In genomic region chr13:101572456-101572855, GRCh38 we compare ENCODE assay signal across 25 cellular contexts.
DNase-seq lines count a peak whose midpoint lies in the region; ATAC-seq, FAIRE-seq and TF ChIP-seq lines count a peak whose summit lies in the region.
"Had no signal": no experiment of that assay in that cellular context is flagged by ENCODE, and none has a peak within 500 bp of the region (broad histone marks: within the 10 kb centered on the region; RNA-seq: fewer than 3 reads in every experiment).

No MANE protein-coding gene starts in this region.

- H3K4me3 ChIP-seq in endothelial cell of umbilical vein (replicated peaks in 1 of 3; ENCODE audit: insufficient read depth in 1 of 3, low read depth in 1 of 3, low read length in 3 of 3) (no peak overlapping the region), osteoblast (ENCODE audit: insufficient read depth, low read length) (peak overlapping the region; percentile 18), mucosa of descending colon (no peak overlapping the region)
- H3K4me3 ChIP-seq: left ventricle myocardium inferior, spleen, stomach, vagina had no signal

- no peak overlapping the region for H3K9ac ChIP-seq in endothelial cell of umbilical vein (replicated peaks; ENCODE audit: extremely low read depth, insufficient read depth, low read length)

- no peak overlapping the region for H3K4me2 ChIP-seq in endothelial cell of umbilical vein (ENCODE audit: insufficient read depth, low read length)
- peak overlapping the region; percentile 37 for H3K4me2 ChIP-seq in osteoblast (ENCODE audit: insufficient read depth, low read length)

- H3K36me3 ChIP-seq in endothelial cell of umbilical vein (ENCODE audit: control insufficient read depth in 2 of 2, extremely low read depth in 1 of 2, insufficient read depth in 2 of 2, low read length in 2 of 2) (no peaks in the 10 kb centered on the region), osteoblast (ENCODE audit: insufficient read depth, low read length) (peaks cover 9% of the 10 kb centered on the region), mucosa of descending colon (ENCODE audit: low read depth) (no peaks in the 10 kb centered on the region)
- H3K36me3 ChIP-seq: BE2C, left ventricle myocardium inferior, spleen, stomach, vagina had no signal

- peak; percentile 72 for FAIRE-seq in endothelial cell of umbilical vein (lab: Jason Lieb, UNC)

- no TSS peak for BruUV-seq in endothelial cell of umbilical vein (replicated peaks; lab: Mats Ljungman, UMichigan)

- no peaks in the 10 kb centered on the region for H4K20me1 ChIP-seq in endothelial cell of umbilical vein (replicated peaks; ENCODE audit: control insufficient read depth, extremely low read depth, insufficient read depth, low read length)
- H4K20me1 ChIP-seq in osteoblast (ENCODE audit: insufficient read depth, low read length): peaks cover 25% of the 10 kb centered on the region

- intact Hi-C loops in endothelial cell of umbilical vein (cut with micrococcal nuclease): no loop called here
- intact Hi-C loops in mucosa of descending colon (cut with DNase I, micrococcal nuclease): no loop called here

- dilution Hi-C loops in endothelial cell of umbilical vein (cut with MboI; ENCODE audit: extremely low pct_ligation_motif_present, low sequenced_read_pairs): no loop called here

- DNase-seq in ELR (ENCODE audit: low read depth) (peak; percentile 62), NCI-H226 (peak; percentile 13), endothelial cell of umbilical vein (ENCODE audit: low read depth, low spot score) (peak; percentile 15), osteoblast (ENCODE audit: insufficient read length, low spot score, missing footprints) (no peak), NOMO-1 (lab: John Stamatoyannopoulos, UW; ENCODE audit: unreplicated experiment in 2 of 2) (no peak), mucosa of descending colon (no peak), SIG-M5 treated with dmso at 0.1 percent for 504 hours (lab: John Stamatoyannopoulos, UW; ENCODE audit: unreplicated experiment) (no peak)
- DNase-seq in stimulated activated CD4-positive, alpha-beta T cell treated with anti-CD3 and anti-CD28 coated beads, Interleukin-2, amount 100 ng/mL, for 24 hours: no peak
- DNase-seq: activated CD8-positive, alpha-beta T cell treated with anti-CD3 and anti-CD28 coated beads for 36 hours; activated naive CD4-positive, alpha-beta T cell treated with anti-CD3 and anti-CD28 coated beads, Interleukin-2, amount 10 ng/mL, durations not matched to agents 7 days and 5 days; BE2C; CD8-positive, alpha-beta T cell; cerebellar nuclear complex; islet precursor cell; left ventricle myocardium inferior; NCI-H1048; NCI-H2107; NCI-H446 treated with DMSO at 0.1 percent for 48 hours; right cardiac atrium; spleen; stomach; T-helper 17 cell had no signal

- H3K9me1 ChIP-seq in endothelial cell of umbilical vein (replicated peaks; ENCODE audit: control insufficient read depth, extremely low read depth, insufficient read depth, low read length): no peaks in the 10 kb centered on the region

- POLR2A ChIA-PET in endothelial cell of umbilical vein (lab: Charles Lee): no interaction called here

- H3K27me3 ChIP-seq in endothelial cell of umbilical vein (ENCODE audit: control insufficient read depth in 2 of 2, insufficient read depth in 2 of 2, low read length in 2 of 2) (no peaks in the 10 kb centered on the region), osteoblast (ENCODE audit: insufficient read depth, low read length) (no peaks in the 10 kb centered on the region)
- H3K27me3 ChIP-seq: spleen, stomach, vagina had no signal

- H3K79me2 ChIP-seq in endothelial cell of umbilical vein (ENCODE audit: control insufficient read depth, insufficient read depth, low read length) (no peaks in the 10 kb centered on the region), osteoblast (ENCODE audit: insufficient read depth, low read length) (peaks cover 71% of the 10 kb centered on the region)

- no peak for TF ChIP-seq CTCF in endothelial cell of umbilical vein (IDR thresholded peaks at IDR 0.05; ENCODE audit: extremely low read depth in 1 of 2, insufficient read depth in 1 of 2, low read depth in 1 of 2, low read length in 2 of 2)
- no peak for TF ChIP-seq CTCF in osteoblast (IDR thresholded peaks at IDR 0.05; ENCODE audit: extremely low read depth, low read depth, low read length)
- TF ChIP-seq CTCF in mucosa of descending colon (IDR thresholded peaks at IDR 0.05): no peak

- H2AFZ ChIP-seq in endothelial cell of umbilical vein (ENCODE audit: low read depth, low read length) (peak overlapping the region; percentile 46), osteoblast (ENCODE audit: low read length) (peak overlapping the region; percentile 4)

- no peaks in the 10 kb centered on the region for H3K9me3 ChIP-seq in endothelial cell of umbilical vein (replicated peaks; ENCODE audit: control insufficient read depth, insufficient read depth, low read length)
- H3K9me3 ChIP-seq in osteoblast (ENCODE audit: low read depth, low read length): no peaks in the 10 kb centered on the region
- H3K9me3 ChIP-seq in mucosa of descending colon: no peaks in the 10 kb centered on the region
- H3K9me3 ChIP-seq: BE2C, left ventricle myocardium inferior, spleen, stomach, vagina had no signal

- no peak overlapping the region for H3K27ac ChIP-seq in endothelial cell of umbilical vein (ENCODE audit: insufficient read depth, low read depth, low read length)
- peak overlapping the region; percentile 37 for H3K27ac ChIP-seq in osteoblast (ENCODE audit: low read depth, low read length)
- H3K27ac ChIP-seq: left ventricle myocardium inferior, spleen, stomach, vagina had no signal

- CTCF ChIA-PET in endothelial cell of umbilical vein (lab: Charles Lee): interaction anchor here (1.0 to 1.5 kb wide), 3 partner anchors 8 to 20 kb away, joined by 3 to 5 read pairs (median 4); no protein-coding TSS in a partner anchor

- H3K4me1 ChIP-seq in endothelial cell of umbilical vein (ENCODE audit: control insufficient read depth, extremely low read depth, insufficient read depth, low read length) (peaks cover 7% of the 10 kb centered on the region), osteoblast (ENCODE audit: insufficient read depth, low read length) (peaks cover 54% of the 10 kb centered on the region), mucosa of descending colon (ENCODE audit: low read depth) (no peaks in the 10 kb centered on the region)
- H3K4me1 ChIP-seq: BE2C, left ventricle myocardium inferior, spleen, stomach, vagina had no signal

- ATAC-seq in mucosa of descending colon: no peak
- ATAC-seq: activated CD8-positive, alpha-beta T cell treated with anti-CD3 and anti-CD28 coated beads for 36 hours; activated T-helper 17 cell treated with anti-CD3 and anti-CD28 coated beads, Interleukin-2, amount 50 U/mL, for 72 hours; CD8-positive, alpha-beta T cell; SK-N-SH treated with all-trans-retinoic acid at 6 μM for 48 hours; T-helper 17 cell had no signal

- TF ChIP-seq POLR2A in endothelial cell of umbilical vein (IDR thresholded peaks at IDR 0.05; ENCODE audit: low read depth, low read length): no peak

TF ChIP-seq in endothelial cell of umbilical vein, 7 proteins besides CTCF, POLR2A, EP300 and RAD21:
- TF ChIP-seq FOS (IDR thresholded peaks at IDR 0.05; ENCODE audit: borderline replicate concordance, insufficient read depth, low read length) (no peak), GATA2 (IDR thresholded peaks at IDR 0.05; ENCODE audit: insufficient read depth, insufficient read length, low read depth, low read length) (no peak), MYC (IDR thresholded peaks at IDR 0.05; ENCODE audit: low read depth, low read length) (no peak), JUN (IDR thresholded peaks at IDR 0.05; ENCODE audit: borderline replicate concordance, insufficient read depth, insufficient read length, low read depth) (no peak), EZH2 (IDR thresholded peaks at IDR 0.05; ENCODE audit: borderline replicate concordance, low read depth, low read length, severe bottlenecking) (no peak), POLR2AphosphoS5 (IDR thresholded peaks at IDR 0.05; ENCODE audit: insufficient read depth, low read depth, low read length) (no peak), MAX (IDR thresholded peaks at IDR 0.05; ENCODE audit: insufficient read depth, insufficient read length) (no peak)

Comparison
In these comparisons a context has a peak if more than half of its experiments do, and no peak if none do; other contexts are left out.
1. DNase-seq: peak in ELR (single experiment), NCI-H226 (single experiment) and endothelial cell of umbilical vein (single experiment); none in osteoblast (single experiment), stimulated activated CD4-positive, alpha-beta T cell treated with anti-CD3 and anti-CD28 coated beads, Interleukin-2, amount 100 ng/mL, for 24 hours (0 of 2), NOMO-1 (0 of 2), mucosa of descending colon (0 of 3) and SIG-M5 treated with dmso at 0.1 percent for 504 hours (single experiment).